Comparison of ENCODE assay signal across 9 cellular contexts in the genomic region with DNA sequence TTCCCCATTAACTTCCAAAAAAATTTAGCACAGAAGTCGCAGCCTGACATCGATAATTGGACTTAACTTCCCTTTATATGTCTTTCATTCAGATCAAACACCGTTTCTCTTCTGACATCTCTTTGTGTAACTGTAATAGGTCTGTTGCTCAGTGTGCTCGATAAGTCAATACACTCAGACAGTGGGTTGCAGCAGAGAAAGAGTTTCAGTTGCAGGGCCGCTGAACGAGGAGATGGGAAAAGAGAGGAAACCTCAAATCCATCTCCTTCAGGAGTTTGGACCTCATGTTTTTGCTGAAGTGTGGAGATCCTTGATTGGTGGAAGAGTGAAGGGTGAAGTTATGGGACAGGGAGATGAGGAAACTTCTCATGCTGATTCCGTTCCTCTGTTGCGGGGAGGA. TPM values are rescaled to one million over a fixed set of nuclear protein-coding genes. Genes with fewer than 3 reads are reported as not detected.
DNase-seq lines count a peak whose midpoint lies in the region; ATAC-seq and TF ChIP-seq lines count a peak whose summit lies in the region.
"Had no signal": no experiment of that assay in that cellular context is flagged by ENCODE, and none has a peak within 500 bp of the region (broad histone marks: within the 10 kb centered on the region; RNA-seq: fewer than 3 reads in every experiment).

No MANE protein-coding gene starts in this region.

- intact Hi-C loops in Calu3 (cut with micrococcal nuclease; ENCODE audit: unreplicated experiment) = no loop called here
- intact Hi-C loops in OCI-LY7 (cut with micrococcal nuclease; ENCODE audit: unreplicated experiment) = no loop called here
- intact Hi-C loops in body of pancreas (cut with DNase I) = no loop called here

- peaks cover 72% of the 10 kb centered on the region for H3K79me2 ChIP-seq in OCI-LY7 (ENCODE audit: insufficient read depth, low read depth, low read length)

- H3K27me3 ChIP-seq in body of pancreas = no peaks in the 10 kb centered on the region

- POLR2A ChIA-PET in OCI-LY7 (lab: Charles Lee) = no interaction called here

- H3K9me3 Mint-ChIP-seq in Calu3 (ENCODE audit: low read depth, unreplicated experiment) (no peaks in the 10 kb centered on the region), endothelial cell (ENCODE audit: unreplicated experiment) (no peaks in the 10 kb centered on the region), osteocyte (ENCODE audit: unreplicated experiment) (no peaks in the 10 kb centered on the region)

- H3K36me3 ChIP-seq in OCI-LY7 (ENCODE audit: insufficient read depth, low read length) (peaks cover 4% of the 10 kb centered on the region; the same call in 1 of the 2 replicates), body of pancreas (replicated peaks in 1 of 2; ENCODE audit: insufficient read depth in 1 of 2, low read depth in 2 of 2) (no peaks in the 10 kb centered on the region)

- H3K4me3 ChIP-seq in OCI-LY7 (ENCODE audit: low read depth, low read length, poor library complexity, severe bottlenecking) (peak overlapping the region; percentile 86), body of pancreas (peak overlapping the region in 1 of 2 donors; percentile 84)

- H3K4me1 ChIP-seq in OCI-LY7 (ENCODE audit: insufficient read depth, low read length, poor library complexity, severe bottlenecking) = peaks cover 18% of the 10 kb centered on the region
- peaks cover 28% of the 10 kb centered on the region for H3K4me1 ChIP-seq in body of pancreas

- H3K27ac Mint-ChIP-seq in Calu3 (ENCODE audit: unreplicated experiment) (peak overlapping the region; percentile 66), endothelial cell (ENCODE audit: unreplicated experiment) (peak overlapping the region; percentile 93), osteocyte (ENCODE audit: unreplicated experiment) (peak overlapping the region; percentile 94)

- CTCF ChIA-PET in Calu3 (lab: Charles Lee) (no interaction called here), OCI-LY7 (lab: Charles Lee; ENCODE audit: unreplicated experiment) (no interaction called here)

- TF ChIP-seq CTCF in Calu3 (IDR thresholded peaks at IDR 0.05; ENCODE audit: unreplicated experiment) = no peak
- TF ChIP-seq CTCF in OCI-LY7 (conservative IDR thresholded peaks at IDR 0.05; ENCODE audit: low read length) = no peak
- no peak for TF ChIP-seq CTCF in endothelial cell (IDR thresholded peaks at IDR 0.05; ENCODE audit: unreplicated experiment)
- no peak for TF ChIP-seq CTCF in osteocyte (IDR thresholded peaks at IDR 0.05)
- TF ChIP-seq CTCF in body of pancreas (IDR thresholded peaks at IDR 0.05) = no peak

- peak overlapping the region; percentile 85 for H3K4me3 Mint-ChIP-seq in Calu3 (ENCODE audit: low read depth, unreplicated experiment)
- H3K4me3 Mint-ChIP-seq in endothelial cell (ENCODE audit: unreplicated experiment) = peak overlapping the region; percentile 97
- peak overlapping the region; percentile 99 for H3K4me3 Mint-ChIP-seq in osteocyte (ENCODE audit: unreplicated experiment)

- H3K9me3 ChIP-seq in OCI-LY7 (ENCODE audit: low read length) (no peaks in the 10 kb centered on the region), body of pancreas (no peaks in the 10 kb centered on the region)

- H3K27me3 Mint-ChIP-seq in Calu3 (ENCODE audit: unreplicated experiment) (no peaks in the 10 kb centered on the region), endothelial cell (ENCODE audit: unreplicated experiment) (peaks cover 12% of the 10 kb centered on the region), osteocyte (ENCODE audit: unreplicated experiment) (no peaks in the 10 kb centered on the region)

- ATAC-seq in HG03039 (IDR thresholded peaks at IDR 0.05; ENCODE audit: unreplicated experiment) (no peak), body of pancreas (no peak)

- peak overlapping the region; percentile 76; the same call in 1 of the 2 replicates for H2AFZ ChIP-seq in OCI-LY7 (ENCODE audit: low read length)

- TSS peak; percentile 49 for BruUV-seq in Calu3 (replicated peaks; lab: Mats Ljungman, UMichigan)
- TSS peak; percentile 66 for BruUV-seq in OCI-LY7 (replicated peaks; lab: Mats Ljungman, UMichigan)

- TF ChIP-seq POLR2A in body of pancreas (IDR thresholded peaks at IDR 0.05) = no peak

- H3K36me3 Mint-ChIP-seq in Calu3 (ENCODE audit: insufficient read depth, unreplicated experiment) = peaks cover 40% of the 10 kb centered on the region
- H3K36me3 Mint-ChIP-seq in endothelial cell (ENCODE audit: low read depth, unreplicated experiment) = no peaks in the 10 kb centered on the region
- H3K36me3 Mint-ChIP-seq in osteocyte (ENCODE audit: unreplicated experiment) = no peaks in the 10 kb centered on the region

- H3K4me2 ChIP-seq in OCI-LY7 (ENCODE audit: low read length) = peak overlapping the region; percentile 98

- H3K4me1 Mint-ChIP-seq in Calu3 (ENCODE audit: low read depth, unreplicated experiment) = peaks cover 28% of the 10 kb centered on the region
- peaks cover 26% of the 10 kb centered on the region for H3K4me1 Mint-ChIP-seq in endothelial cell (ENCODE audit: unreplicated experiment)
- H3K4me1 Mint-ChIP-seq in osteocyte (ENCODE audit: unreplicated experiment) = peaks cover 25% of the 10 kb centered on the region

- peaks cover 5% of the 10 kb centered on the region; the same call in 1 of the 2 replicates for H4K20me1 ChIP-seq in OCI-LY7 (ENCODE audit: insufficient read depth, low read length)

- WGBS in body of pancreas, 2 donors = 68 to 80% methylated on average over 8 of the region's 8 CpGs

- no peaks in the 10 kb centered on the region for H3K9me2 ChIP-seq in OCI-LY7 (ENCODE audit: insufficient read depth, low read length)

- DNase-seq in Calu3 (no peak), OCI-LY7 (ENCODE audit: low spot score) (no peak), endothelial cell (ENCODE audit: low spot score) (no peak), osteocyte (ENCODE audit: extremely low spot score, unreplicated experiment) (no peak), NCI-H1105 (lab: John Stamatoyannopoulos, UW) (no peak), body of pancreas (no peak)
- no peak for DNase-seq in stimulated activated naive CD4-positive, alpha-beta T cell treated with Interleukin-2 at 50 U/mL for 16 hours (lab: John Stamatoyannopoulos, UW)
- DNase-seq: NCI-H2227 treated with DMSO at 0.1 percent for 48 hours had no signal

- H3K27ac ChIP-seq in OCI-LY7 (ENCODE audit: low read depth, low read length, poor library complexity, severe bottlenecking) = peak overlapping the region; percentile 49
- H3K27ac ChIP-seq in body of pancreas = no peak overlapping the region

RNA-seq across cellular contexts. Expression of gene SAMM50, which starts 1.1 kb away (rescaled TPM):
- total RNA-seq in Calu3 (2022) (47.0 and 55.3 TPM in 2 replicates), OCI-LY7 (2022) (64.2 and 72.9 TPM in 2 replicates), endothelial cell (ENCODE audit: unreplicated experiment) (81.6 TPM), osteocyte (42.6 TPM in 2 replicates), body of pancreas (10 to 100 TPM; 10.2 to 20.2 TPM)
- 34.6 and 39.0 TPM in 2 replicates for total RNA-seq in OCI-LY7 (2014; rRNA removed; shearing (Covaris generic))

RNA-seq across cellular contexts. Expression of gene PNPLA3, which starts 32.8 kb away (rescaled TPM):
- total RNA-seq in Calu3 (2022) (8.0 and 9.5 TPM in 2 replicates), OCI-LY7 (2022) (not detected in 2 replicates), endothelial cell (ENCODE audit: unreplicated experiment) (18.3 TPM), osteocyte (1.2 and 3.0 TPM in 2 replicates), body of pancreas (under 1 TPM; 0.66 to 0.78 TPM)
- total RNA-seq in OCI-LY7 (2014; rRNA removed; shearing (Covaris generic)) = not detected in 2 replicates
